In the genomic region with DNA sequence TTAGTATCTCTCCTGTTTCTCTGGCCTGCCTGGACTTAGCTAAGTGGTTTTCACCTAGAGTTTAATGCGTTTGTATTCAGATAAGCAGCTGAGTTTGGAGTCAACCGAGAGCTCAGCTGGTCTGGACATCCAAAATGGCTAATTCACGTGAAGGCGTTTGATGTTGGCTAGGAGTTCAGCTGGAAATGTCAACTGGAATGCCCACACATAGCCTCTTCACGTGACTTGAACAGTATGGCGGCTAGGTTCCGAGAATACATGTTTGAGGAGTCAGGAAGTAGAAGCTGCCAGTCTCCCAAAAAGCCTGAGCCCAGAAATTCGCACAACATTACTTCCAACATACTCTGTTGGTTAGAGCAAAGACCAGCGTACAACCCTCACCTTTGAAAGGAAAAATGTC, we compare ENCODE assay signal across 1 cellular context.
A peak's percentile ranks its signal among the peaks of the same experiment; 100 is the strongest.
TF ChIP-seq lines count a peak whose summit lies in the region.

No MANE protein-coding gene starts in this region.

TF ChIP-seq in K562, 482 proteins besides CTCF, POLR2A, EP300 and RAD21:
- TF ChIP-seq MITF (IDR thresholded peaks at IDR 0.05) (no peak), MCM3 (IDR thresholded peaks at IDR 0.05) (no peak), ZNF311 (CRISPR knock-in tag; IDR thresholded peaks at IDR 0.05) (no peak), MTA1 (IDR thresholded peaks at IDR 0.05; ENCODE audit: borderline replicate concordance) (no peak), CEBPB (tag; IDR thresholded peaks at IDR 0.05) (no peak), CBX1 (IDR thresholded peaks at IDR 0.05; ENCODE audit: low read depth) (no peak), SIN3A (IDR thresholded peaks at IDR 0.05; ENCODE audit: borderline replicate concordance in 2 of 2, control insufficient read depth in 1 of 2, low read depth in 2 of 2, low read length in 2 of 2) (peak in 1 of 2 experiments; percentile 62; a peak in 1 of 4 replicates), YY1 (IDR thresholded peaks at IDR 0.05; ENCODE audit: borderline replicate concordance in 1 of 3, control insufficient read depth in 1 of 3, extremely low read depth in 1 of 3, insufficient read depth in 3 of 3, insufficient read length in 1 of 3, insufficient replicate concordance in 2 of 3, low read depth in 1 of 3, low read length in 2 of 3) (peak in 2 of 3 experiments; percentile 46 to 86), RBM39 (optimal IDR thresholded peaks at IDR 0.05; ENCODE audit: low read depth, low read length) (no peak), NONO (IDR thresholded peaks at IDR 0.05; ENCODE audit: low read depth in 2 of 2, low read length in 1 of 2) (no peak), CBFA2T2 (conservative IDR thresholded peaks at IDR 0.05) (no peak), IRF2 (CRISPR knock-in tag; IDR thresholded peaks at IDR 0.05) (no peak), ZNF232 (CRISPR knock-in tag; IDR thresholded peaks at IDR 0.05) (no peak), USF2 (CRISPR knock-in tag; IDR thresholded peaks at IDR 0.05) (peak; percentile 84), KHSRP (IDR thresholded peaks at IDR 0.05) (no peak), ZFP36 (IDR thresholded peaks at IDR 0.05; ENCODE audit: low read depth, low read length, partially characterized antibody) (no peak), BHLHE40 (IDR thresholded peaks at IDR 0.05; ENCODE audit: low read length) (peak; percentile 78), STAG1 (CRISPR knock-in tag; IDR thresholded peaks at IDR 0.05; ENCODE audit: borderline replicate concordance) (no peak), TEAD4 (IDR thresholded peaks at IDR 0.05; ENCODE audit: low read length) (0 out of 2 replicates have a peak, but pooled peaks have one; percentile 14), TEAD4 (CRISPR knock-in tag; IDR thresholded peaks at IDR 0.05; ENCODE audit: borderline replicate concordance) (no peak), DEAF1 (CRISPR knock-in tag; IDR thresholded peaks at IDR 0.05) (no peak), TAF9B (IDR thresholded peaks at IDR 0.05; ENCODE audit: partially characterized antibody) (peak; percentile 30), RAD51 (IDR thresholded peaks at IDR 0.05; ENCODE audit: borderline replicate concordance, low read depth) (peak; percentile 65; the same call in 1 of the 2 replicates), PML (IDR thresholded peaks at IDR 0.05; ENCODE audit: low read length) (no peak), TRIM28 (IDR thresholded peaks at IDR 0.05) (no peak), ELF4 (CRISPR knock-in tag; IDR thresholded peaks at IDR 0.05) (no peak), NEUROD1 (IDR thresholded peaks at IDR 0.05; ENCODE audit: borderline replicate concordance, low read depth, low read length, partially characterized antibody) (no peak)
- TF ChIP-seq, protein P1, sequence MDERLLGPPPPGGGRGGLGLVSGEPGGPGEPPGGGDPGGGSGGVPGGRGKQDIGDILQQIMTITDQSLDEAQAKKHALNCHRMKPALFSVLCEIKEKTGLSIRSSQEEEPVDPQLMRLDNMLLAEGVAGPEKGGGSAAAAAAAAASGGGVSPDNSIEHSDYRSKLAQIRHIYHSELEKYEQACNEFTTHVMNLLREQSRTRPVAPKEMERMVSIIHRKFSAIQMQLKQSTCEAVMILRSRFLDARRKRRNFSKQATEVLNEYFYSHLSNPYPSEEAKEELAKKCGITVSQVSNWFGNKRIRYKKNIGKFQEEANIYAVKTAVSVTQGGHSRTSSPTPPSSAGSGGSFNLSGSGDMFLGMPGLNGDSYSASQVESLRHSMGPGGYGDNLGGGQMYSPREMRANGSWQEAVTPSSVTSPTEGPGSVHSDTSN (CRISPR knock-in tag; IDR thresholded peaks at IDR 0.05; ENCODE audit: low read depth): no peak
- TF ChIP-seq, protein P1 (tag; conservative IDR thresholded peaks at IDR 0.05; ENCODE audit: low read depth): no peak
- TF ChIP-seq, protein P2, sequence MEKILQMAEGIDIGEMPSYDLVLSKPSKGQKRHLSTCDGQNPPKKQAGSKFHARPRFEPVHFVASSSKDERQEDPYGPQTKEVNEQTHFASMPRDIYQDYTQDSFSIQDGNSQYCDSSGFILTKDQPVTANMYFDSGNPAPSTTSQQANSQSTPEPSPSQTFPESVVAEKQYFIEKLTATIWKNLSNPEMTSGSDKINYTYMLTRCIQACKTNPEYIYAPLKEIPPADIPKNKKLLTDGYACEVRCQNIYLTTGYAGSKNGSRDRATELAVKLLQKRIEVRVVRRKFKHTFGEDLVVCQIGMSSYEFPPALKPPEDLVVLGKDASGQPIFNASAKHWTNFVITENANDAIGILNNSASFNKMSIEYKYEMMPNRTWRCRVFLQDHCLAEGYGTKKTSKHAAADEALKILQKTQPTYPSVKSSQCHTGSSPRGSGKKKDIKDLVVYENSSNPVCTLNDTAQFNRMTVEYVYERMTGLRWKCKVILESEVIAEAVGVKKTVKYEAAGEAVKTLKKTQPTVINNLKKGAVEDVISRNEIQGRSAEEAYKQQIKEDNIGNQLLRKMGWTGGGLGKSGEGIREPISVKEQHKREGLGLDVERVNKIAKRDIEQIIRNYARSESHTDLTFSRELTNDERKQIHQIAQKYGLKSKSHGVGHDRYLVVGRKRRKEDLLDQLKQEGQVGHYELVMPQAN (IDR thresholded peaks at IDR 0.05; ENCODE audit: borderline replicate concordance): peak; percentile 9; the same call in 1 of the 2 replicates
- TF ChIP-seq, protein P3, sequence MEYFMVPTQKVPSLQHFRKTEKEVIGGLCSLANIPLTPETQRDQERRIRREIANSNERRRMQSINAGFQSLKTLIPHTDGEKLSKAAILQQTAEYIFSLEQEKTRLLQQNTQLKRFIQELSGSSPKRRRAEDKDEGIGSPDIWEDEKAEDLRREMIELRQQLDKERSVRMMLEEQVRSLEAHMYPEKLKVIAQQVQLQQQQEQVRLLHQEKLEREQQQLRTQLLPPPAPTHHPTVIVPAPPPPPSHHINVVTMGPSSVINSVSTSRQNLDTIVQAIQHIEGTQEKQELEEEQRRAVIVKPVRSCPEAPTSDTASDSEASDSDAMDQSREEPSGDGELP (CRISPR knock-in tag; IDR thresholded peaks at IDR 0.05; ENCODE audit: borderline replicate concordance): peak; percentile 44
- TF ChIP-seq, protein P4, sequence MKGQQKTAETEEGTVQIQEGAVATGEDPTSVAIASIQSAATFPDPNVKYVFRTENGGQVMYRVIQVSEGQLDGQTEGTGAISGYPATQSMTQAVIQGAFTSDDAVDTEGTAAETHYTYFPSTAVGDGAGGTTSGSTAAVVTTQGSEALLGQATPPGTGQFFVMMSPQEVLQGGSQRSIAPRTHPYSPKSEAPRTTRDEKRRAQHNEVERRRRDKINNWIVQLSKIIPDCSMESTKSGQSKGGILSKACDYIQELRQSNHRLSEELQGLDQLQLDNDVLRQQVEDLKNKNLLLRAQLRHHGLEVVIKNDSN (CRISPR knock-in tag; IDR thresholded peaks at IDR 0.05): peak; percentile 76
- TF ChIP-seq, protein P5, sequence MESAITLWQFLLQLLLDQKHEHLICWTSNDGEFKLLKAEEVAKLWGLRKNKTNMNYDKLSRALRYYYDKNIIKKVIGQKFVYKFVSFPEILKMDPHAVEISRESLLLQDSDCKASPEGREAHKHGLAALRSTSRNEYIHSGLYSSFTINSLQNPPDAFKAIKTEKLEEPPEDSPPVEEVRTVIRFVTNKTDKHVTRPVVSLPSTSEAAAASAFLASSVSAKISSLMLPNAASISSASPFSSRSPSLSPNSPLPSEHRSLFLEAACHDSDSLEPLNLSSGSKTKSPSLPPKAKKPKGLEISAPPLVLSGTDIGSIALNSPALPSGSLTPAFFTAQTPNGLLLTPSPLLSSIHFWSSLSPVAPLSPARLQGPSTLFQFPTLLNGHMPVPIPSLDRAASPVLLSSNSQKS (CRISPR knock-in tag; IDR thresholded peaks at IDR 0.05): no peak
- TF ChIP-seq, protein P6, sequence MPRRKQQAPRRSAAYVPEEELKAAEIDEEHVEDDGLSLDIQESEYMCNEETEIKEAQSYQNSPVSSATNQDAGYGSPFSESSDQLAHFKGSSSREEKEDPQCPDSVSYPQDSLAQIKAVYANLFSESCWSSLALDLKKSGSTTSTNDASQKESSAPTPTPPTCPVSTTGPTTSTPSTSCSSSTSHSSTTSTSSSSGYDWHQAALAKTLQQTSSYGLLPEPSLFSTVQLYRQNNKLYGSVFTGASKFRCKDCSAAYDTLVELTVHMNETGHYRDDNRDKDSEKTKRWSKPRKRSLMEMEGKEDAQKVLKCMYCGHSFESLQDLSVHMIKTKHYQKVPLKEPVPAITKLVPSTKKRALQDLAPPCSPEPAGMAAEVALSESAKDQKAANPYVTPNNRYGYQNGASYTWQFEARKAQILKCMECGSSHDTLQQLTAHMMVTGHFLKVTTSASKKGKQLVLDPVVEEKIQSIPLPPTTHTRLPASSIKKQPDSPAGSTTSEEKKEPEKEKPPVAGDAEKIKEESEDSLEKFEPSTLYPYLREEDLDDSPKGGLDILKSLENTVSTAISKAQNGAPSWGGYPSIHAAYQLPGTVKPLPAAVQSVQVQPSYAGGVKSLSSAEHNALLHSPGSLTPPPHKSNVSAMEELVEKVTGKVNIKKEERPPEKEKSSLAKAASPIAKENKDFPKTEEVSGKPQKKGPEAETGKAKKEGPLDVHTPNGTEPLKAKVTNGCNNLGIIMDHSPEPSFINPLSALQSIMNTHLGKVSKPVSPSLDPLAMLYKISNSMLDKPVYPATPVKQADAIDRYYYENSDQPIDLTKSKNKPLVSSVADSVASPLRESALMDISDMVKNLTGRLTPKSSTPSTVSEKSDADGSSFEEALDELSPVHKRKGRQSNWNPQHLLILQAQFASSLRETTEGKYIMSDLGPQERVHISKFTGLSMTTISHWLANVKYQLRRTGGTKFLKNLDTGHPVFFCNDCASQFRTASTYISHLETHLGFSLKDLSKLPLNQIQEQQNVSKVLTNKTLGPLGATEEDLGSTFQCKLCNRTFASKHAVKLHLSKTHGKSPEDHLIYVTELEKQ (CRISPR knock-in tag; IDR thresholded peaks at IDR 0.05): no peak
